ENCODE assay signal across 9 cellular contexts in the genomic region with DNA sequence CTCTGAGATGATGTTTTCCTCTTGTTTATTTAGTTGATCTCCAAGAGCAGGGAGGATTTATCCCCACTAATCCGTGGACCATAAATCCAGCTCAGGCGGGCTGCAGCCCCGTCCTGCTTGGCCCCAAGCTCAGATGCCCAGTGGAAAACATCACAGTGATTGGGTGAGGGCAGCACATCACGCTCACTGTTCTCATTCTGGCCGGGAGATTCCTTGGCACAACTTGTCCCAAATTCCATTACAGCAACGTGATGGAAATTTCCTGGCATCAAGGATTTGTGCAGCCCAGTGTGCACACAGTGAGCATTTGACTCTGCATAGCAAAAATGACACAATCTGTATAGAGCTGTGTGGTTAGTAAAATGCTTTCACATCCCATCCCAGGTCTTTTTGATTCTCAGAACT.
DNase-seq lines count a peak whose midpoint lies in the region; ATAC-seq and TF ChIP-seq lines count a peak whose summit lies in the region.
"Had no signal": no experiment of that assay in that cellular context is flagged by ENCODE, and none has a peak within 500 bp of the region (broad histone marks: within the 10 kb centered on the region; RNA-seq: fewer than 3 reads in every experiment).

No MANE protein-coding gene starts in this region.

- H3K27me3 ChIP-seq in colonic mucosa (no peaks in the 10 kb centered on the region), left lung (no peaks in the 10 kb centered on the region), suprapubic skin (no peaks in the 10 kb centered on the region)

- TF ChIP-seq CTCF in colonic mucosa (IDR thresholded peaks at IDR 0.05) (no peak), left lung (IDR thresholded peaks at IDR 0.05) (no peak), suprapubic skin (IDR thresholded peaks at IDR 0.05) (no peak)

- intact Hi-C loops in colonic mucosa (cut with DNase I) (no loop called here), left lung (cut with DNase I) (loop anchor here in 1 of 2 donors (10.0 kb wide), 1 partner anchor 504 kb away; no protein-coding TSS in a partner anchor)

- 13% methylated on average over 6 of the region's 6 CpGs for WGBS in suprapubic skin

- DNase-seq in LHCN-M2 (ENCODE audit: low read depth) (peak; percentile 92), colonic mucosa (peak; percentile 45), left lung (no peak), suprapubic skin (ENCODE audit: low spot score in 2 of 2) (peak; percentile 77 to 82), COLO829 (ENCODE audit: low spot score) (no peak), NCI-H1436 (lab: John Stamatoyannopoulos, UW) (no peak), NCI-H2196 treated with DMSO at 0.1 percent for 48 hours (lab: John Stamatoyannopoulos, UW; ENCODE audit: unreplicated experiment) (no peak)
- no peak for DNase-seq in stimulated activated CD4-positive, alpha-beta T cell treated with anti-CD3 and anti-CD28 coated beads, Interleukin-4, amount 100 ng/mL, for 1 hour
- DNase-seq: activated CD8-positive, alpha-beta memory T cell treated with anti-CD3 and anti-CD28 coated beads, Interleukin-2, amount 10 ng/mL, durations not matched to agents 7 days and 5 days had no signal

- H3K4me1 ChIP-seq in colonic mucosa (no peaks in the 10 kb centered on the region), left lung (peaks cover 0 to 25% of the 10 kb centered on the region in 2 donors), suprapubic skin (peaks cover 35% of the 10 kb centered on the region)

- no peak overlapping the region for H3K9ac ChIP-seq in colonic mucosa (ENCODE audit: low read depth in 2 of 2, low read length in 2 of 2)

- H3K4me3 ChIP-seq in colonic mucosa (no peak overlapping the region), left lung (no peak overlapping the region), suprapubic skin (no peak overlapping the region)

- peak; percentile 69 for ATAC-seq in left lung
- ATAC-seq: activated CD8-positive, alpha-beta memory T cell treated with anti-CD3 and anti-CD28 coated beads, Interleukin-2, amount 10 ng/mL, durations not matched to agents 7 days and 5 days had no signal

- H3K36me3 ChIP-seq in colonic mucosa (no peaks in the 10 kb centered on the region), left lung (no peaks in the 10 kb centered on the region), suprapubic skin (no peaks in the 10 kb centered on the region)

- H3K9me3 ChIP-seq in colonic mucosa, result no peaks in the 10 kb centered on the region
- H3K9me3 ChIP-seq in left lung, result no peaks in the 10 kb centered on the region
- no peaks in the 10 kb centered on the region for H3K9me3 ChIP-seq in suprapubic skin

- TF ChIP-seq EP300 in suprapubic skin (IDR thresholded peaks at IDR 0.05), result peak; percentile 50

- H3K27ac ChIP-seq in colonic mucosa, result no peak overlapping the region
- peak overlapping the region; percentile 4 to 37 for H3K27ac ChIP-seq in left lung
- peak overlapping the region; percentile 40 for H3K27ac ChIP-seq in suprapubic skin

- TF ChIP-seq POLR2A in suprapubic skin (IDR thresholded peaks at IDR 0.05), result no peak

Comparison
In these comparisons a context has a peak if more than half of its experiments do, and no peak if none do; other contexts are left out.
1. DNase-seq: peak in LHCN-M2 (single experiment), colonic mucosa (single experiment) and suprapubic skin (2 of 2); none in left lung (0 of 2), stimulated activated CD4-positive, alpha-beta T cell treated with anti-CD3 and anti-CD28 coated beads, Interleukin-4, amount 100 ng/mL, for 1 hour (single experiment), COLO829 (single experiment), NCI-H1436 (single experiment) and NCI-H2196 treated with DMSO at 0.1 percent for 48 hours (single experiment).